ENCODE assay signal across 8 cellular contexts in genomic region chr9:125649315-125649714, GRCh38. TPM values are rescaled to one million over a fixed set of nuclear protein-coding genes. Genes with fewer than 3 reads are reported as not detected.
A peak's percentile ranks its signal among the peaks of the same experiment; 100 is the strongest.
DNase-seq lines count a peak whose midpoint lies in the region; ATAC-seq, FAIRE-seq and TF ChIP-seq lines count a peak whose summit lies in the region.

No MANE protein-coding gene starts in this region.

- peak; percentile 56 for FAIRE-seq in GM12891 (lab: Jason Lieb, UNC)
- FAIRE-seq in pancreas (lab: Jason Lieb, UNC): no peak

- DNase-seq in GM12891 (ENCODE audit: insufficient read length, low spot score): no peak
- peak; percentile 49 for DNase-seq in NCI-H2227 (lab: John Stamatoyannopoulos, UW; ENCODE audit: unreplicated experiment)
- DNase-seq in brain microvascular endothelial cell: peak; percentile 91
- peak in 1 of 6 donors; percentile 16 for DNase-seq in pancreas
- DNase-seq in effector memory CD4-positive, alpha-beta T cell: no peak
- DNase-seq in NK-92 (lab: John Stamatoyannopoulos, UW; ENCODE audit: unreplicated experiment): no peak

- H3K27ac ChIP-seq in brain microvascular endothelial cell: peak overlapping the region; percentile 94
- peak overlapping the region in 2 of 4 donors; percentile 26 to 47 for H3K27ac ChIP-seq in pancreas
- no peak overlapping the region for H3K27ac ChIP-seq in effector memory CD4-positive, alpha-beta T cell (ENCODE audit: insufficient read depth, low read length, poor library complexity, severe bottlenecking)

- peaks cover 0 to 4% (median 0%) of the 10 kb centered on the region in 3 donors for H3K4me1 ChIP-seq in pancreas
- H3K4me1 ChIP-seq in effector memory CD4-positive, alpha-beta T cell (ENCODE audit: control insufficient read depth, insufficient read depth, low read length, poor library complexity, severe bottlenecking): peaks cover 12% of the 10 kb centered on the region

- no peak for TF ChIP-seq POLR2A in GM12891 (IDR thresholded peaks at IDR 0.05; ENCODE audit: low read depth, low read length)

- WGBS in pancreas, 2 donors: 66 to 78% methylated on average over 6 of the region's 6 CpGs

- H3K9me3 ChIP-seq in pancreas: no peaks in the 10 kb centered on the region
- no peaks in the 10 kb centered on the region for H3K9me3 ChIP-seq in effector memory CD4-positive, alpha-beta T cell (ENCODE audit: control insufficient read depth, low read length)

- TF ChIP-seq CTCF in brain microvascular endothelial cell (IDR thresholded peaks at IDR 0.05; ENCODE audit: low read depth, low read length, missing control alignments) (no peak), pancreas (IDR thresholded peaks at IDR 0.05) (no peak)

- H3K27me3 ChIP-seq in brain microvascular endothelial cell (replicated peaks) (no peaks in the 10 kb centered on the region), pancreas (no peaks in the 10 kb centered on the region)
- H3K27me3 ChIP-seq in effector memory CD4-positive, alpha-beta T cell (replicated peaks; ENCODE audit: control insufficient read depth, insufficient read depth, low read length, poor library complexity, severe bottlenecking): no peaks in the 10 kb centered on the region

- intact Hi-C loops in pancreas (cut with DNase I): no loop called here

- in situ Hi-C loops in brain microvascular endothelial cell (cut with HindIII; ENCODE audit: low pct_ligation_motif_present, low sequenced_read_pairs): no loop called here

- H3K36me3 ChIP-seq in brain microvascular endothelial cell (replicated peaks): no peaks in the 10 kb centered on the region
- no peaks in the 10 kb centered on the region for H3K36me3 ChIP-seq in pancreas
- no peaks in the 10 kb centered on the region for H3K36me3 ChIP-seq in effector memory CD4-positive, alpha-beta T cell (ENCODE audit: control insufficient read depth, insufficient read depth, low read length)

- H3K4me3 ChIP-seq in brain microvascular endothelial cell (ENCODE audit: low read depth, low read length): no peak overlapping the region
- no peak overlapping the region for H3K4me3 ChIP-seq in pancreas
- H3K4me3 ChIP-seq in effector memory CD4-positive, alpha-beta T cell (ENCODE audit: insufficient read depth, low read depth, low read length, poor library complexity, severe bottlenecking): no peak overlapping the region

- peak in 3 of 4 donors; percentile 32 to 81 (median 75) for ATAC-seq in pancreas
- no peak for ATAC-seq in HG02884 (IDR thresholded peaks at IDR 0.05; ENCODE audit: unreplicated experiment)
- ATAC-seq in GM21367 (IDR thresholded peaks at IDR 0.05; ENCODE audit: unreplicated experiment): no peak

TF ChIP-seq in GM12891, 5 proteins besides CTCF, POLR2A, EP300 and RAD21:
- TF ChIP-seq SPI1 (IDR thresholded peaks at IDR 0.05; ENCODE audit: low read depth, low read length) (peak; percentile 84), TAF1 (IDR thresholded peaks at IDR 0.05; ENCODE audit: low read depth, low read length) (no peak)

RNA-seq across cellular contexts. Expression of gene MAPKAP1, which starts 57.7 kb away (rescaled TPM):
- polyA plus RNA-seq in GM12891 (2012; ENCODE audit: low read depth, missing spikeins): 65.6 TPM
- 10 to 100 TPM; 22.4 to 42.0 (median 30.4) TPM for total RNA-seq in pancreas
- 10 to 100 TPM; 18.7 to 36.4 TPM for polyA plus RNA-seq in pancreas

Comparison
In these comparisons a context has a peak if more than half of its experiments do, and no peak if none do; other contexts are left out.
1. DNase-seq: peak in NCI-H2227 (single experiment) and brain microvascular endothelial cell (single experiment); none in GM12891 (single experiment), effector memory CD4-positive, alpha-beta T cell (0 of 3) and NK-92 (single experiment).
2. ATAC-seq: peak in pancreas (3 of 4); none in HG02884 (single experiment) and GM21367 (single experiment).